ENCODE assay signal across 11 cellular contexts in the genomic region with DNA sequence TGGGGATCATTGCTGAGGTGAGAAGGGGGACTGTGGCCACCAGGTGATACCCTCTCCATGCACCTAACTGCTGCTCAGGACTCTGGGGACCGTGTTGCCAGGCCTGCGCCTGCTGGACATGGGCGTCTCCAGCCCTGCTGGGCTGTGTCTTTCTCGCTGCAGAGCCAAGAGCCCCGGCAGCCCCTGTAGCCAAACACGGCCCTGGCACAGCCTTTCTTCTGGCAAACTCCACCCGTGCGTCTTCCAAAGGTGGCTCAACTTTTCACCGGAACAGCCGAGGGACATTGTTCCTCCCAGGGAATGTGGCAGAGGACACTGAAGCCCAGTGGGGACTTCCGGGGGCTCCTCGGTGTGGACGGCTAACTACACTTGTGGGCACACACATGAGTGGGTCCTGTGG. TPM values are rescaled to one million over a fixed set of nuclear protein-coding genes. Genes with fewer than 3 reads are reported as not detected.
"Had no signal": no experiment of that assay in that cellular context is flagged by ENCODE, and none has a peak within 500 bp of the region (broad histone marks: within the 10 kb centered on the region; RNA-seq: fewer than 3 reads in every experiment).

No MANE protein-coding gene starts in this region.

RNA-seq across cellular contexts. Expression of gene ICOSLG, which starts 12.6 kb away (rescaled TPM):
- total RNA-seq: SJCRH30 had no signal

RNA-seq across cellular contexts. Expression of gene DNMT3L, which starts 33.6 kb away (rescaled TPM):
- total RNA-seq: OCI-LY7, PC-3, PC-9, Peyer's patch, Right ventricle myocardium inferior, Right ventricle myocardium superior, SJCRH30, SJSA1, SK-MEL-5 had no signal
- polyA plus RNA-seq: SK-N-SH had no signal

RNA-seq across cellular contexts. Expression of gene AIRE, which starts 57.6 kb away (rescaled TPM):
- total RNA-seq: OCI-LY7, PC-3, PC-9, Right ventricle myocardium inferior, Right ventricle myocardium superior, RPMI7951, SJSA1, SK-MEL-5 had no signal
- polyA plus RNA-seq: SK-N-SH had no signal
